Comparison of ENCODE assay signal across 26 cellular contexts in the genomic region with DNA sequence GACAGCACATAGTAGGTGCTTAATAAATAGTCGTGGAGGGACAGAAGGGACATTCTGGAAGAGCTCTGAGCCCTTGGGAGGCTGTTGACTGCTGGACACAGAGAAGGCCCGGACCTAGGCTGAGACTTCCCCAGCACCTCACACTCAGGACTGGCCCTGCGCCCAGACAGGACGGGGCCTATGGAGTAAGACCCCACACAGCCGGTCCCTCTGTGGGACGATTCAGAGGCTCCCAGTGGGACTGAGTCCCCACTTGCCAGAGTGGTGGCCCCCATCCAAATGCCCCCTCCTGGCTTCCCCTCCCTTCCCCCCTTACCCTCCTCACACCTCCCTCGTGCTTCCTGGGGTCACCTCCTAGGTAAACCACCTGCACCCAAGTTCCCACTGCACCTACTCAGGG. TPM values are rescaled to one million over a fixed set of nuclear protein-coding genes. Genes with fewer than 3 reads are reported as not detected.
DNase-seq lines count a peak whose midpoint lies in the region; ATAC-seq, FAIRE-seq and TF ChIP-seq lines count a peak whose summit lies in the region.
"Had no signal": no experiment of that assay in that cellular context is flagged by ENCODE, and none has a peak within 500 bp of the region (broad histone marks: within the 10 kb centered on the region; RNA-seq: fewer than 3 reads in every experiment).

No MANE protein-coding gene starts in this region.

- peaks cover 7% of the 10 kb centered on the region for H3K4me1 Mint-ChIP-seq in endodermal cell
- H3K4me1 Mint-ChIP-seq in stimulated activated naive B cell treated with anti-CD40 and anti-IgM and Interleukin-4, amounts not matched to agents 10 μg/mL and 1 μg/mL and 100 μg/mL, for 72 hours = peaks cover 0 to 2% of the 10 kb centered on the region in 2 donors
- H3K4me1 Mint-ChIP-seq: CD14-positive monocyte; CD8-positive, alpha-beta memory T cell had no signal

- H3K4me3 ChIP-seq in BLaER1 (no peak overlapping the region), K562 (no peak overlapping the region), endodermal cell (ENCODE audit: low read length) (no peak overlapping the region), skeletal muscle tissue (ENCODE audit: low read length in 3 of 3) (no peak overlapping the region), lower leg skin (ENCODE audit: low read depth, poor library complexity, severe bottlenecking) (no peak overlapping the region)
- H3K4me3 ChIP-seq: BLaER1 treated with 17β-estradiol and CSF1 and Interleukin-3, amounts not matched to agents 10 nM and 100 nM; GM23248 had no signal

- peak overlapping the region; percentile 39 for H3K27ac Mint-ChIP-seq in endodermal cell
- H3K27ac Mint-ChIP-seq in stimulated activated naive B cell treated with anti-CD40 and anti-IgM and Interleukin-4, amounts not matched to agents 10 μg/mL and 1 μg/mL and 100 μg/mL, for 72 hours = no peak overlapping the region
- H3K27ac Mint-ChIP-seq: B cell; CD4-positive, alpha-beta T cell; CD8-positive, alpha-beta memory T cell had no signal

- BruUV-seq in K562 (replicated peaks; lab: Mats Ljungman, UMichigan) = no TSS peak

- DNase-seq in K562 (ENCODE audit: extremely low read depth in 1 of 4, low spot score in 3 of 4) (no peak), endodermal cell (no peak), lower leg skin (ENCODE audit: low spot score in 2 of 2) (no peak)
- no peak for DNase-seq in stimulated activated naive B cell treated with anti-CD40 and anti-IgM and Interleukin-4, amounts not matched to agents 10 μg/mL and 1 μg/mL and 100 μg/mL, for 72 hours
- DNase-seq: CD4-positive, alpha-beta T cell; CD8-positive, alpha-beta memory T cell; DMS 273 treated with DMSO at 0.1 percent for 48 hours; DMS79; EL; GDM1; GM23248; HCEC 1CT had no signal

- no peaks in the 10 kb centered on the region for H3K9me3 Mint-ChIP-seq in endodermal cell
- H3K9me3 Mint-ChIP-seq in stimulated activated naive B cell treated with anti-CD40 and anti-IgM and Interleukin-4, amounts not matched to agents 10 μg/mL and 1 μg/mL and 100 μg/mL, for 72 hours = no peaks in the 10 kb centered on the region
- H3K9me3 Mint-ChIP-seq: CD4-positive, alpha-beta T cell; CD8-positive, alpha-beta memory T cell had no signal

- TF ChIP-seq POLR2A in K562 (conservative IDR thresholded peaks at IDR 0.05) (no peak), lower leg skin (IDR thresholded peaks at IDR 0.05) (no peak)

- ATAC-seq in K562 (no peak), GM18517 (IDR thresholded peaks at IDR 0.05; ENCODE audit: unreplicated experiment) (no peak), HG03025 (IDR thresholded peaks at IDR 0.05; ENCODE audit: low FRiP score, unreplicated experiment) (no peak)
- no peak for ATAC-seq in stimulated activated naive B cell treated with anti-CD40 and anti-IgM and Interleukin-4, amounts not matched to agents 10 μg/mL and 1 μg/mL and 100 μg/mL, for 72 hours (replicated peaks)

- H3K4me1 ChIP-seq in BLaER1 = peaks cover 50% of the 10 kb centered on the region
- H3K4me1 ChIP-seq in K562 (replicated peaks in 1 of 2; ENCODE audit: control insufficient read depth in 2 of 2, insufficient read depth in 2 of 2, low read length in 2 of 2) = peaks cover 0 to 5% of the 10 kb centered on the region in 2 experiments; a peak in 1 of 5 replicates
- H3K4me1 ChIP-seq in endodermal cell (ENCODE audit: control insufficient read depth, insufficient read depth, low read length) = no peaks in the 10 kb centered on the region
- H3K4me1 ChIP-seq in skeletal muscle tissue (ENCODE audit: control insufficient read depth in 3 of 3, insufficient read depth in 3 of 3, low read length in 3 of 3) = peaks cover 30 to 74% (median 40%) of the 10 kb centered on the region in 3 donors

- 0 out of 2 replicates have a peak overlapping the region, but pooled peaks have one; percentile 75 for H3K4me2 ChIP-seq in BLaER1
- H3K4me2 ChIP-seq in K562 (ENCODE audit: insufficient read depth, low read length) = no peak overlapping the region

- POLR2A ChIA-PET in K562 (lab: Yijun Ruan, JAX) = interaction anchor here (0.6 kb wide), 1 partner anchor 1868 kb away, joined by 3 read pairs; no protein-coding TSS in a partner anchor

- CTCF ChIA-PET in K562 (lab: Yijun Ruan, JAX; ENCODE audit: low intra/inter-chr PET ratio) = no interaction called here

- H3K79me2 ChIP-seq in K562 (ENCODE audit: control insufficient read depth, insufficient read depth, low read length) = no peaks in the 10 kb centered on the region

- no peaks in the 10 kb centered on the region for H3K9me1 ChIP-seq in K562 (ENCODE audit: control insufficient read depth, insufficient read depth, low read length)

- H4K20me1 ChIP-seq in BLaER1 (peaks cover 6% of the 10 kb centered on the region; the same call in 1 of the 2 replicates), K562 (replicated peaks; ENCODE audit: control insufficient read depth, insufficient read depth, low read length) (peaks cover 27% of the 10 kb centered on the region; the same call in 1 of the 2 replicates)

- in situ Hi-C loops in K562 (cut with MboI) = no loop called here

- H3K9ac ChIP-seq in BLaER1 = no peak overlapping the region
- no peak overlapping the region for H3K9ac ChIP-seq in K562 (ENCODE audit: insufficient read depth in 1 of 2, low read depth in 2 of 2, low read length in 2 of 2)
- H3K9ac ChIP-seq in endodermal cell (ENCODE audit: extremely low read depth, low read length, poor library complexity, severe bottlenecking) = no peak overlapping the region
- peak overlapping the region in 2 of 3 donors; percentile 14 to 45 for H3K9ac ChIP-seq in skeletal muscle tissue (ENCODE audit: low read depth in 1 of 3, low read length in 3 of 3)
- H3K9ac ChIP-seq: BLaER1 treated with 17β-estradiol and CSF1 and Interleukin-3, amounts not matched to agents 10 nM and 100 nM; GM23248 had no signal

- H3K36me3 Mint-ChIP-seq in endodermal cell (ENCODE audit: low read depth) = no peaks in the 10 kb centered on the region
- peaks cover 8 to 28% of the 10 kb centered on the region in 2 donors for H3K36me3 Mint-ChIP-seq in stimulated activated naive B cell treated with anti-CD40 and anti-IgM and Interleukin-4, amounts not matched to agents 10 μg/mL and 1 μg/mL and 100 μg/mL, for 72 hours
- H3K36me3 Mint-ChIP-seq: CD14-positive monocyte had no signal

- H3K9me3 ChIP-seq in BLaER1 (no peaks in the 10 kb centered on the region), K562 (replicated peaks; ENCODE audit: control insufficient read depth, insufficient read depth, low read depth, low read length) (no peaks in the 10 kb centered on the region), endodermal cell (ENCODE audit: control insufficient read depth, low read length) (no peaks in the 10 kb centered on the region), skeletal muscle tissue (ENCODE audit: control insufficient read depth in 3 of 3, low read length in 3 of 3) (no peaks in the 10 kb centered on the region)
- H3K9me3 ChIP-seq: BLaER1 treated with 17β-estradiol and CSF1 and Interleukin-3, amounts not matched to agents 10 nM and 100 nM had no signal

- TF ChIP-seq EP300 in K562 (IDR thresholded peaks at IDR 0.05; ENCODE audit: low read length) = no peak

- H3K27me3 ChIP-seq in BLaER1 (no peaks in the 10 kb centered on the region), K562 (ENCODE audit: control insufficient read depth in 2 of 2, insufficient read depth in 2 of 2, low read length in 2 of 2) (peaks cover 23 to 71% of the 10 kb centered on the region in 2 experiments; a peak in 4 of 5 replicates), endodermal cell (ENCODE audit: control insufficient read depth, insufficient read depth, low read length, poor library complexity, severe bottlenecking) (peaks cover 5% of the 10 kb centered on the region), skeletal muscle tissue (ENCODE audit: control insufficient read depth in 3 of 3, insufficient read depth in 3 of 3, low read length in 3 of 3) (no peaks in the 10 kb centered on the region)

- H2AFZ ChIP-seq in K562 (ENCODE audit: low read depth, low read length) = no peak overlapping the region
- H2AFZ ChIP-seq: GM23248 had no signal

- H3K27ac ChIP-seq in BLaER1 = no peak overlapping the region
- H3K27ac ChIP-seq in K562 (ENCODE audit: extremely low read depth, low read depth, low read length) = no peak overlapping the region
- H3K27ac ChIP-seq in endodermal cell (ENCODE audit: low read depth, low read length) = no peak overlapping the region
- H3K27ac ChIP-seq in skeletal muscle tissue (ENCODE audit: low read depth, low read length) = no peak overlapping the region
- H3K27ac ChIP-seq: 22Rv1; BLaER1 treated with 17β-estradiol and CSF1 and Interleukin-3, amounts not matched to agents 10 nM and 100 nM; GM23248 had no signal

- intact Hi-C loops in K562 (cut with micrococcal nuclease) (no loop called here), lower leg skin (cut with DNase I; ENCODE audit: low total_unique reads) (no loop called here)

- 0% methylated on average over 6 of the region's 7 CpGs for WGBS in K562 (ENCODE audit: insufficient coverage, low coverage, missing lambda C conversion rate)
- WGBS in endodermal cell (ENCODE audit: insufficient coverage in 1 of 2, insufficient read length in 1 of 2), 2 experiments = 88 to 92% methylated on average over 4 to 7 of the region's 7 CpGs
- WGBS in lower leg skin, 2 donors = 85 to 86% methylated on average over 7 of the region's 7 CpGs

- TF ChIP-seq CTCF in K562 (IDR thresholded peaks at IDR 0.05 in 2 of 3, conservative IDR thresholded peaks at IDR 0.05 in 1 of 3; ENCODE audit: insufficient read depth in 2 of 3, low read depth in 1 of 3, low read length in 3 of 3) (no peak), endodermal cell (conservative IDR thresholded peaks at IDR 0.05) (no peak), lower leg skin (IDR thresholded peaks at IDR 0.05) (no peak)

- TF ChIP-seq RAD21 in K562 (CRISPR knock-in tag; conservative IDR thresholded peaks at IDR 0.05 in 1 of 2, IDR thresholded peaks at IDR 0.05 in 1 of 2) = no peak

- H3K36me3 ChIP-seq in BLaER1 (no peaks in the 10 kb centered on the region), K562 (ENCODE audit: control insufficient read depth, insufficient read depth, low read length) (no peaks in the 10 kb centered on the region), endodermal cell (ENCODE audit: control insufficient read depth, insufficient read depth, low read length) (no peaks in the 10 kb centered on the region), skeletal muscle tissue (ENCODE audit: control insufficient read depth in 3 of 3, insufficient read depth in 3 of 3, low read length in 3 of 3) (peaks cover 0 to 2% (median 0%) of the 10 kb centered on the region in 3 donors)
- H3K36me3 ChIP-seq: BLaER1 treated with 17β-estradiol and CSF1 and Interleukin-3, amounts not matched to agents 10 nM and 100 nM had no signal

- peaks cover 3% of the 10 kb centered on the region for H3K27me3 Mint-ChIP-seq in endodermal cell (ENCODE audit: insufficient read depth)
- H3K27me3 Mint-ChIP-seq in stimulated activated naive B cell treated with anti-CD40 and anti-IgM and Interleukin-4, amounts not matched to agents 10 μg/mL and 1 μg/mL and 100 μg/mL, for 72 hours = peaks cover 7 to 21% of the 10 kb centered on the region in 2 donors
- H3K27me3 Mint-ChIP-seq: CD8-positive, alpha-beta memory T cell had no signal

- H3K4me3 Mint-ChIP-seq in endodermal cell = no peak overlapping the region
- no peak overlapping the region for H3K4me3 Mint-ChIP-seq in stimulated activated naive B cell treated with anti-CD40 and anti-IgM and Interleukin-4, amounts not matched to agents 10 μg/mL and 1 μg/mL and 100 μg/mL, for 72 hours
- H3K4me3 Mint-ChIP-seq: B cell; CD14-positive monocyte; CD4-positive, alpha-beta T cell; CD8-positive, alpha-beta memory T cell had no signal

- FAIRE-seq in K562 (lab: Jason Lieb, UNC) = no peak
- FAIRE-seq: A204.1, D721Med, GM12891, GM18507, H54 had no signal

RNA-seq across cellular contexts. Expression of a gene that starts 8.9 kb away (rescaled TPM):
- not detected in 2 replicates for total RNA-seq in K562 (2011; cell fraction: chromatin; rRNA removed; ENCODE audit: low replicate concordance)
- not detected in 2 replicates for total RNA-seq in K562 (2011; cell fraction: nucleolus; rRNA removed)
- not detected in 2 replicates for total RNA-seq in K562 (2011; cell fraction: nucleoplasm; rRNA removed)
- total RNA-seq in K562 (2014; rRNA removed) = not detected in 2 replicates
- total RNA-seq in K562 (2014; rRNA removed; fragmentation: Illumina TruSeq; extraction: Trizol) = not detected in 2 replicates
- not detected in 2 replicates for total RNA-seq in K562 (2015; rRNA removed; fragmentation: Illumina TruSeq; extraction: Trizol)
- total RNA-seq in K562 (2021) = not detected in 2 replicates
- not detected in 2 replicates for polyA plus RNA-seq in K562 (2011; rRNA removed)
- not detected in 2 replicates for polyA plus RNA-seq in K562 (2011; cell fraction: cytosol; rRNA removed)
- not detected in 2 replicates for polyA plus RNA-seq in K562 (2011; cell fraction: nucleus; rRNA removed)
- polyA plus RNA-seq in K562 (2012) = not detected in 2 replicates
- not detected in 2 replicates for polyA plus RNA-seq in K562 (2014; fragmentation: Illumina TruSeq; extraction: Trizol)
- polyA plus RNA-seq in K562 (2014; fragmentation: Nextera tagmentation; extraction: Ambion mirVana) = not detected
- polyA plus RNA-seq in K562 (2014; rRNA removed) = not detected in 2 replicates
- polyA minus RNA-seq in K562 (2011; rRNA and poly(A)+ RNA removed) = not detected in 2 replicates
- polyA minus RNA-seq in K562 (2011; cell fraction: cytosol; rRNA and poly(A)+ RNA removed) = not detected in 2 replicates
- not detected in 2 replicates for polyA minus RNA-seq in K562 (2011; cell fraction: nucleus; rRNA and poly(A)+ RNA removed)
- total RNA-seq in endodermal cell = 1 to 10 TPM in 1 of 2 donors, under 1 TPM in 1; 0.35 to 1.6 TPM
- polyA plus RNA-seq in endodermal cell (2013, experiment 1 of 2) = 1.4 TPM
- polyA plus RNA-seq in endodermal cell (2013, experiment 2 of 2) = 2.5 TPM
- total RNA-seq in skeletal muscle tissue = 7.3 TPM
- 10 to 100 TPM; 10.6 to 31.7 (median 20.3) TPM for total RNA-seq in lower leg skin
- total RNA-seq: GM23248 had no signal
- polyA plus RNA-seq: AG04450, CD14-positive monocyte, GM23248 had no signal

RNA-seq across cellular contexts. Expression of a gene that starts 49.4 kb away (rescaled TPM):
- total RNA-seq in K562 (2011; cell fraction: chromatin; rRNA removed; ENCODE audit: low replicate concordance) = 3.2 and 16.5 TPM in 2 replicates
- 8.8 and 11.8 TPM in 2 replicates for total RNA-seq in K562 (2011; cell fraction: nucleolus; rRNA removed)
- 7.0 TPM in 2 replicates for total RNA-seq in K562 (2011; cell fraction: nucleoplasm; rRNA removed)
- total RNA-seq in K562 (2014; rRNA removed) (1.5 and 1.7 TPM in 2 replicates), K562 (2014; rRNA removed; fragmentation: Illumina TruSeq; extraction: Trizol) (0.32 and 0.55 TPM in 2 replicates), K562 (2015; rRNA removed; fragmentation: Illumina TruSeq; extraction: Trizol) (0.41 and 0.51 TPM in 2 replicates), K562 (2021) (1.1 and 2.1 TPM in 2 replicates), endodermal cell (1 to 10 TPM; 1.9 to 2.6 TPM), skeletal muscle tissue (13.0 TPM), lower leg skin (10 to 100 TPM; 10.1 to 15.9 (median 11.1) TPM)
- polyA plus RNA-seq in K562 (2011; rRNA removed) (0.38 and 0.46 TPM in 2 replicates), K562 (2014; fragmentation: Illumina TruSeq; extraction: Trizol) (0.46 and 0.87 TPM in 2 replicates), K562 (2014; fragmentation: Nextera tagmentation; extraction: Ambion mirVana) (under 1 TPM in 1 of 2 experiments, not detected in 1; 0.04 TPM), K562 (2014; rRNA removed) (0.45 and 0.88 TPM in 2 replicates)
- 0.44 and 0.70 TPM in 2 replicates for polyA plus RNA-seq in K562 (2011; cell fraction: cytosol; rRNA removed)
- 2.6 and 3.4 TPM in 2 replicates for polyA plus RNA-seq in K562 (2011; cell fraction: nucleus; rRNA removed)
- polyA plus RNA-seq in K562 (2012) = 1.2 and 19.6 TPM in 2 replicates
- 0.18 and 0.45 TPM in 2 replicates for polyA minus RNA-seq in K562 (2011; rRNA and poly(A)+ RNA removed)
- polyA minus RNA-seq in K562 (2011; cell fraction: cytosol; rRNA and poly(A)+ RNA removed) = 0.48 and 1.6 TPM in 2 replicates
- 3.6 and 4.7 TPM in 2 replicates for polyA minus RNA-seq in K562 (2011; cell fraction: nucleus; rRNA and poly(A)+ RNA removed)
- polyA plus RNA-seq in endodermal cell (2013, experiment 1 of 2) = 0.39 TPM
- 0.58 TPM for polyA plus RNA-seq in endodermal cell (2013, experiment 2 of 2)

Comparison
In these comparisons a context has a peak if more than half of its experiments do, and no peak if none do; other contexts are left out.
1. H3K9ac ChIP-seq: peak in skeletal muscle tissue (2 of 3); none in BLaER1 (single experiment), K562 (0 of 2) and endodermal cell (single experiment).